8 cellular contexts compared by ENCODE assay signal in the genomic region with DNA sequence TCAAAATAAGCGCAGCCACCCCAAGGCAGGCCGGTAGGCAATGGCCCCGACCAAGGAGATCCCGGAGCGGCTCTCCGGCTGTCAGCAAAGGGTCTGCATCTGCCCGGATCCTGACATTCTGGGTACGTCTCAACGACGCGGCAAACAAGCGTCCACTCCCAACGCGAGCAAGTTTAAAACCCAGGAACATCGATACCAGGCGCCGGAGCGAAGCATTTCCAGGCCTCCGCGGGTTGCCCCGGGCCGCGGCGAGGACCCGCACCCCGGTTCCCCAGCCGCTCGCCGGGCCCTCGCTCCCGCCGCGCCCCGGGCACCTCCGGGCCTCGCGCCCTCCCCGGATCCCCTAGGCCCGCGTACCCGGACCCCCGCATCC. TPM values are rescaled to one million over a fixed set of nuclear protein-coding genes. Genes with fewer than 3 reads are reported as not detected.
DNase-seq lines count a peak whose midpoint lies in the region; ATAC-seq and TF ChIP-seq lines count a peak whose summit lies in the region.

No MANE protein-coding gene starts in this region.

- peak overlapping the region; percentile 71 for H3K4me3 ChIP-seq in Jurkat, Clone E6-1 (ENCODE audit: low read length)
- peak overlapping the region; percentile 56 for H3K4me3 ChIP-seq in colonic mucosa

- TF ChIP-seq CTCF in activated B cell treated with CpG ODN at 0.5 μM for 24 hours (IDR thresholded peaks at IDR 0.05) (no peak), colonic mucosa (IDR thresholded peaks at IDR 0.05) (no peak)

- no peaks in the 10 kb centered on the region for H3K9me3 ChIP-seq in colonic mucosa

- peaks cover 22% of the 10 kb centered on the region for H3K4me1 Mint-ChIP-seq in activated B cell treated with CpG ODN at 0.5 μM for 24 hours

- peaks cover 6% of the 10 kb centered on the region for H3K4me1 ChIP-seq in colonic mucosa

- H3K36me3 ChIP-seq in colonic mucosa: no peaks in the 10 kb centered on the region

- H3K27me3 Mint-ChIP-seq in activated B cell treated with CpG ODN at 0.5 μM for 24 hours: no peaks in the 10 kb centered on the region

- peak overlapping the region; percentile 75 to 90 for H3K9ac ChIP-seq in colonic mucosa (ENCODE audit: low read depth in 2 of 2, low read length in 2 of 2)

- H3K36me3 Mint-ChIP-seq in activated B cell treated with CpG ODN at 0.5 μM for 24 hours (ENCODE audit: low read depth): peaks cover 3% of the 10 kb centered on the region

- H3K27me3 ChIP-seq in colonic mucosa: no peaks in the 10 kb centered on the region

- H3K9me3 Mint-ChIP-seq in activated B cell treated with CpG ODN at 0.5 μM for 24 hours: no peaks in the 10 kb centered on the region

- intact Hi-C loops in activated B cell treated with CpG ODN at 0.5 μM for 24 hours (cut with micrococcal nuclease): loop anchor here (1.0 to 5.0 kb wide), 2 partner anchors 20 to 39 kb away; a partner anchor contains a TSS
- intact Hi-C loops in colonic mucosa (cut with DNase I): no loop called here

- DNase-seq in ELF-1 (ENCODE audit: low read depth, low spot score): peak; percentile 29
- no peak for DNase-seq in Jurkat, Clone E6-1 (ENCODE audit: low read depth, low spot score)
- no peak for DNase-seq in activated B cell treated with CpG ODN at 0.5 μM for 24 hours
- DNase-seq in colonic mucosa: peak; percentile 38
- DNase-seq in left kidney (ENCODE audit: low read depth, low spot score): peak; percentile 82
- DNase-seq in stimulated activated CD8-positive, alpha-beta memory T cell treated with anti-CD3 and anti-CD28 coated beads, Interleukin-15, amount 100 ng/mL, for 24 hours (ENCODE audit: low read depth): peak; percentile 4
- no peak for DNase-seq in NCI-H1436 (lab: John Stamatoyannopoulos, UW)

- H3K4me3 Mint-ChIP-seq in activated B cell treated with CpG ODN at 0.5 μM for 24 hours: peak overlapping the region; percentile 94

- H3K27ac Mint-ChIP-seq in activated B cell treated with CpG ODN at 0.5 μM for 24 hours: peak overlapping the region; percentile 92

- CTCF ChIA-PET in activated B cell treated with CpG ODN at 0.5 μM for 24 hours (lab: Charles Lee): no interaction called here

- ATAC-seq in GM21576 (IDR thresholded peaks at IDR 0.05; ENCODE audit: unreplicated experiment) (peak; percentile 29), activated B cell treated with CpG ODN at 0.5 μM for 24 hours (ENCODE audit: low read depth) (peak; percentile 47)

- peak overlapping the region; percentile 75 for H3K27ac ChIP-seq in colonic mucosa

- POLR2A ChIA-PET in activated B cell treated with CpG ODN at 0.5 μM for 24 hours (lab: Charles Lee): interaction anchor here (0.9 kb wide), 1 partner anchor 36 kb away, joined by 3 read pairs; a partner anchor contains a TSS

RNA-seq across cellular contexts. Expression of a gene that starts 0.5 kb away (rescaled TPM):
- polyA plus RNA-seq in Jurkat, Clone E6-1 (2012; ENCODE audit: insufficient read depth, insufficient read length): 21.5 TPM
- 21.6 and 23.3 TPM in 2 replicates for total RNA-seq in activated B cell treated with CpG ODN at 0.5 μM for 24 hours
- total RNA-seq in colonic mucosa: 10 to 100 TPM; 45.5 to 65.7 TPM

RNA-seq across cellular contexts. Expression of a gene that starts 20.3 kb away (rescaled TPM):
- polyA plus RNA-seq in Jurkat, Clone E6-1 (2012; ENCODE audit: insufficient read depth, insufficient read length): 21.1 TPM
- total RNA-seq in activated B cell treated with CpG ODN at 0.5 μM for 24 hours (18.9 and 19.6 TPM in 2 replicates), colonic mucosa (10 to 100 TPM in 1 of 2 donors, 1 to 10 TPM in 1; 8.9 to 12.8 TPM)

RNA-seq across cellular contexts. Expression of a gene that starts 36.6 kb away (rescaled TPM):
- 194 TPM for polyA plus RNA-seq in Jurkat, Clone E6-1 (2012; ENCODE audit: insufficient read depth, insufficient read length)
- 73.1 and 78.1 TPM in 2 replicates for total RNA-seq in activated B cell treated with CpG ODN at 0.5 μM for 24 hours
- total RNA-seq in colonic mucosa: 100 to 1,000 TPM; 102 to 160 TPM

Comparison
In these comparisons a context has a peak if more than half of its experiments do, and no peak if none do; other contexts are left out.
1. DNase-seq: peak in ELF-1 (single experiment), colonic mucosa (single experiment), left kidney (single experiment) and stimulated activated CD8-positive, alpha-beta memory T cell treated with anti-CD3 and anti-CD28 coated beads, Interleukin-15, amount 100 ng/mL, for 24 hours (single experiment); none in Jurkat, Clone E6-1 (single experiment), activated B cell treated with CpG ODN at 0.5 μM for 24 hours (single experiment) and NCI-H1436 (single experiment).